8 cellular contexts compared by ENCODE assay signal in the genomic region with DNA sequence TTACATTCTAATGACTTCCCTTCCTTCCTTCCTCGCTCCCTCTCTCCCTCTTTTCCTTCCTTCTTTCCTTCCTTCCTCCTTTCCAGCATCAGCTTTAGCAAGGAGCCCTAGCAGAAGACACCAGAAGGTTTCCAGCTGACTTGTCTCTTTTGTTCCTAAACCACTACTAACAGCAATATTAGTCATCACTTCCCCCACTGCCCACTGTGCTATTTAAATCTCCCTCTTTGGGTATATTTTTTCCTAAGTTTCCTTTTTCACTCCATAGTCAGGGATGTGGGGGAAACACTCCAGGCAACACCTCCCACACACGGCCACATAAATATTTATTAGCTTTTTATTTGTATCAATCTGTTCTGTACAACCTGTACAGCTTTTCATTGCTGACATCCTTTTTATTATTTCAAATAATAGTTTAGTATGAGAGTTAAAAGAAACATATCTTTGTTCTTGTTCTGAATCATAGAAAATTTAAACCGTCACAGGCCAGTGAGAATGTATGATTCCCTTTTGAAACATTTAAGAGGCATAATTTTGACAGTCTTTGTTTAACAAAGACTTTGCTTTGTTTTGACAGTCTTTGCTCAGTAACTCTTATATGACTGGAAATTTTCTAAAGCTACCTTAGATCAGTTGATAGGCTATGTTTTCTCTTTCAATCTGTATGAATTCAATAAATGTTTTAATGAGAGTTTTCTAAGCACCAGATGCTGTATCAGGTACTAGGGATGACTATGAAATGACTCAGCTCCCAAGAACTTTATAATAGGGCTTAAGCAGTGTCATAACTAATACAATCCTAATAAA.
A peak's percentile ranks its signal among the peaks of the same experiment; 100 is the strongest.
DNase-seq lines count a peak whose midpoint lies in the region; ATAC-seq, FAIRE-seq and TF ChIP-seq lines count a peak whose summit lies in the region.
"Not testable (repeated sequence)": the region's sequence is repeated elsewhere in the genome, so short reads cannot be mapped to it uniquely, and the experiment has no call there.

No MANE protein-coding gene starts in this region.

- peaks cover 12 to 19% of the 10 kb centered on the region in 2 donors for H3K27me3 Mint-ChIP-seq in stimulated activated naive B cell treated with anti-CD40 and anti-IgM and Interleukin-4, amounts not matched to agents 10 μg/mL and 1 μg/mL and 100 μg/mL, for 72 hours

- not testable (repeated sequence) for H3K79me2 ChIP-seq in GM12878 (ENCODE audit: control insufficient read depth, insufficient read depth, low read length)

- ATAC-seq in GM18499 (IDR thresholded peaks at IDR 0.05; ENCODE audit: insufficient read depth, unreplicated experiment) (peak; percentile 40), GM21390 (IDR thresholded peaks at IDR 0.05; ENCODE audit: unreplicated experiment) (peak; percentile 67), HG02852 (IDR thresholded peaks at IDR 0.05; ENCODE audit: unreplicated experiment) (peak; percentile 80), HG03439 (IDR thresholded peaks at IDR 0.05; ENCODE audit: unreplicated experiment) (peak; percentile 54), GM12878 (peak; percentile 63)
- ATAC-seq in stimulated activated naive B cell treated with anti-CD40 and anti-IgM and Interleukin-4, amounts not matched to agents 10 μg/mL and 1 μg/mL and 100 μg/mL, for 72 hours (replicated peaks) = peak; percentile 62 to 85

- H2AFZ ChIP-seq in GM12878 (ENCODE audit: control insufficient read depth, low read depth, low read length) = not testable (repeated sequence)

- not testable (repeated sequence) for TF ChIP-seq CTCF in GM12878 (IDR thresholded peaks at IDR 0.05 in 2 of 3, conservative IDR thresholded peaks at IDR 0.05 in 1 of 3; ENCODE audit: control insufficient read depth in 2 of 3, extremely low read depth in 1 of 3, insufficient read depth in 1 of 3, low read depth in 3 of 3, low read length in 3 of 3)

- not testable (repeated sequence) for H3K27ac ChIP-seq in GM12878 (ENCODE audit: control insufficient read depth, insufficient read depth)

- not testable (repeated sequence) for H3K36me3 ChIP-seq in GM12878 (ENCODE audit: control insufficient read depth in 2 of 2, insufficient read depth in 2 of 2, low read length in 1 of 2)

- H3K36me3 Mint-ChIP-seq in stimulated activated naive B cell treated with anti-CD40 and anti-IgM and Interleukin-4, amounts not matched to agents 10 μg/mL and 1 μg/mL and 100 μg/mL, for 72 hours = not testable (repeated sequence)

- H3K9me3 Mint-ChIP-seq in stimulated activated naive B cell treated with anti-CD40 and anti-IgM and Interleukin-4, amounts not matched to agents 10 μg/mL and 1 μg/mL and 100 μg/mL, for 72 hours = not testable (repeated sequence)

- CTCF ChIA-PET in GM12878 (lab: Yijun Ruan, JAX) = interaction anchor here (0.5 kb wide), 1 partner anchor 1723 kb away, joined by 3 read pairs; no protein-coding TSS in a partner anchor

- TF ChIP-seq RAD21 in GM12878 (IDR thresholded peaks at IDR 0.05; ENCODE audit: insufficient read depth, low read depth, low read length) = not testable (repeated sequence)

- not testable (repeated sequence) for H3K4me1 ChIP-seq in GM12878 (ENCODE audit: control insufficient read depth, insufficient read depth, low read length)

- RAD21 ChIA-PET in GM12878 (lab: Charles Lee; ENCODE audit: unreplicated experiment) = interaction anchor here (1.5 kb wide), 1 partner anchor 12 kb away, joined by 5 read pairs; no protein-coding TSS in a partner anchor

- POLR2A ChIA-PET in GM12878 (lab: Charles Lee) = interaction anchor here (0.6 kb wide), 1 partner anchor 1543 kb away, joined by 3 read pairs; no protein-coding TSS in a partner anchor

- H3K9ac ChIP-seq in GM12878 (ENCODE audit: control insufficient read depth, insufficient read depth, low read length) = not testable (repeated sequence)

- not testable (repeated sequence) for H3K27me3 ChIP-seq in GM12878 (replicated peaks in 1 of 2; ENCODE audit: control insufficient read depth in 2 of 2, insufficient read depth in 2 of 2, low read length in 1 of 2)

- SMC1A ChIA-PET in GM12878 (lab: Charles Lee; ENCODE audit: uncharacterized antibody, unreplicated experiment) = interaction anchor here (1.5 kb wide), 1 partner anchor 13 kb away, joined by 7 read pairs; no protein-coding TSS in a partner anchor

- peaks cover 6 to 17% of the 10 kb centered on the region in 2 donors for H3K4me1 Mint-ChIP-seq in stimulated activated naive B cell treated with anti-CD40 and anti-IgM and Interleukin-4, amounts not matched to agents 10 μg/mL and 1 μg/mL and 100 μg/mL, for 72 hours

- in situ Hi-C loops in GM12878 (cut with MboI) = not testable (repeated sequence)

- WGBS in GM12878 (ENCODE audit: insufficient coverage, insufficient replicate concordance, low lambda C conversion rate, missing lambda C conversion rate) = 10% methylated on average over 3 of the region's 3 CpGs

- TF ChIP-seq EP300 in GM12878 (IDR thresholded peaks at IDR 0.05; ENCODE audit: borderline replicate concordance in 1 of 2, control insufficient read depth in 1 of 2, low read depth in 2 of 2, low read length in 2 of 2) = not testable (repeated sequence)

- not testable (repeated sequence) for H3K4me3 Mint-ChIP-seq in stimulated activated naive B cell treated with anti-CD40 and anti-IgM and Interleukin-4, amounts not matched to agents 10 μg/mL and 1 μg/mL and 100 μg/mL, for 72 hours

- TF ChIP-seq POLR2A in GM12878 (IDR thresholded peaks at IDR 0.05; ENCODE audit: low read depth, low read length) = not testable (repeated sequence)

- BruUV-seq in GM12878 (replicated peaks; lab: Mats Ljungman, UMichigan) = not testable (repeated sequence)

- intact Hi-C loops in GM12878 (cut with micrococcal nuclease; ENCODE audit: unreplicated experiment) = not testable (repeated sequence)

- not testable (repeated sequence) for H3K4me2 ChIP-seq in GM12878 (ENCODE audit: control insufficient read depth, insufficient read depth)

- not testable (repeated sequence) for H3K9me3 ChIP-seq in GM12878 (replicated peaks; ENCODE audit: control insufficient read depth, insufficient read depth, low read length)

- not testable (repeated sequence) for H4K20me1 ChIP-seq in GM12878 (ENCODE audit: control insufficient read depth, insufficient read depth)

- H3K4me3 ChIP-seq in GM12878 = not testable (repeated sequence)

- DNase-seq in RCC 7860 (ENCODE audit: low spot score) (peak; percentile 44), inferior parietal cortex (ENCODE audit: extremely low spot score) (peak; percentile 40)
- DNase-seq in GM12878 (ENCODE audit: low read depth, low spot score); stimulated activated naive B cell treated with anti-CD40 and anti-IgM and Interleukin-4, amounts not matched to agents 10 μg/mL and 1 μg/mL and 100 μg/mL, for 72 hours: not testable (repeated sequence)

- not testable (repeated sequence) for H3K27ac Mint-ChIP-seq in stimulated activated naive B cell treated with anti-CD40 and anti-IgM and Interleukin-4, amounts not matched to agents 10 μg/mL and 1 μg/mL and 100 μg/mL, for 72 hours

- FAIRE-seq in RCC 7860 (lab: Jason Lieb, UNC) = peak; percentile 82
- not testable (repeated sequence) for FAIRE-seq in GM12878 (lab: Jason Lieb, UNC)

TF ChIP-seq in GM12878, 131 proteins besides CTCF, POLR2A, EP300 and RAD21:
- TF ChIP-seq RUNX3 (IDR thresholded peaks at IDR 0.05; ENCODE audit: low read length) (peak; percentile 60), NFIC (IDR thresholded peaks at IDR 0.05; ENCODE audit: low read depth, low read length) (peak; percentile 53; the same call in 1 of the 2 replicates), EED (IDR thresholded peaks at IDR 0.05; ENCODE audit: low read depth) (0 out of 2 replicates have a peak, but pooled peaks have one; percentile 32), ETV6 (conservative IDR thresholded peaks at IDR 0.05 in 1 of 2, IDR thresholded peaks at IDR 0.05 in 1 of 2; ENCODE audit: borderline replicate concordance in 1 of 2, low read depth in 1 of 2) (peak in 1 of 2 experiments; percentile 43; a peak in 1 of 4 replicates), IKZF2 (IDR thresholded peaks at IDR 0.05) (peak; percentile 60 to 61), JUNB (IDR thresholded peaks at IDR 0.05) (peak; percentile 65)
TF ChIP-seq in GM12878: peak in this region for 6; not testable (repeated sequence) for 125.
